ENCODE assay signal across 12 cellular contexts in the genomic region with DNA sequence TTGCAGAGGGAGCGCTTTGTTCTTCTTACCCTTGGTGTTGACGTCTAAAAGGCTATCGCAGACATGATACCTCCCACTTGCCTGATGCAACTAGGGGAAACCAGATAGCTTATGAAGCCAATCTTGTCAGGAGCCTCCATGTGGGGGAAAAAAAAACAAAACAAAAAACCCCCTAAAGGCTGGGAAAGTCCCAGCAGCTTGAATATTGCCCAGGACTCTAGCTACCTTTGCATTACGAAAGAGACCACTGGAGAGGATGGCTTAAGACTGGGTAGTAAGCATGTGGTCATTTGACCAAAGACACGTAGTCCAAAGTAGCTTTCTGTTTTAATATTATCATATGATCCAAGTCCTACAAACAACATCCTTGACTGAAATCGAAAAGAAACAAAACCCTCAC.
DNase-seq lines count a peak whose midpoint lies in the region; ATAC-seq and TF ChIP-seq lines count a peak whose summit lies in the region.
"Had no signal": no experiment of that assay in that cellular context is flagged by ENCODE, and none has a peak within 500 bp of the region (broad histone marks: within the 10 kb centered on the region; RNA-seq: fewer than 3 reads in every experiment).

No MANE protein-coding gene starts in this region.

- DNase-seq in amniotic epithelial cell (ENCODE audit: low read depth) (peak; percentile 38), gastrocnemius medialis (no peak), ecto neural progenitor cell (ENCODE audit: low spot score) (no peak), RKO (ENCODE audit: low spot score) (no peak), NCI-H82 (lab: John Stamatoyannopoulos, UW) (no peak)
- DNase-seq: activated CD4-positive, CD25-positive, alpha-beta regulatory T cell; activated effector memory CD4-positive, alpha-beta T cell treated with anti-CD3 and anti-CD28 coated beads, Interleukin-2, amount 50 U/mL, for 16 hours; mammary epithelial cell; uterus had no signal

- no peak overlapping the region for H3K27ac ChIP-seq in gastrocnemius medialis
- H3K27ac ChIP-seq: uterus had no signal

- H3K36me3 ChIP-seq in gastrocnemius medialis: no peaks in the 10 kb centered on the region
- H3K36me3 ChIP-seq: uterus had no signal

- in situ Hi-C loops in gastrocnemius medialis (cut with MboI; ENCODE audit: low sequenced_read_pairs in 4 of 4): no loop called here

- H3K4me1 ChIP-seq in gastrocnemius medialis: no peaks in the 10 kb centered on the region
- H3K4me1 ChIP-seq: uterus had no signal

- no peak for TF ChIP-seq CTCF in gastrocnemius medialis (IDR thresholded peaks at IDR 0.05 in 4 of 5, conservative IDR thresholded peaks at IDR 0.05 in 1 of 5)

- no peak overlapping the region for H3K4me3 ChIP-seq in gastrocnemius medialis
- H3K4me3 ChIP-seq: uterus had no signal

- no peaks in the 10 kb centered on the region for H3K9me3 ChIP-seq in gastrocnemius medialis
- H3K9me3 ChIP-seq: uterus had no signal

- no peak for TF ChIP-seq POLR2A in gastrocnemius medialis (IDR thresholded peaks at IDR 0.05)

- H3K27me3 ChIP-seq in gastrocnemius medialis: no peaks in the 10 kb centered on the region
- H3K27me3 ChIP-seq: uterus had no signal

- ATAC-seq in GM18861 (IDR thresholded peaks at IDR 0.05; ENCODE audit: unreplicated experiment) (peak; percentile 89), GM21447 (IDR thresholded peaks at IDR 0.05; ENCODE audit: unreplicated experiment) (peak; percentile 75), HG03095 (IDR thresholded peaks at IDR 0.05; ENCODE audit: unreplicated experiment) (peak; percentile 90), gastrocnemius medialis (no peak)

- intact Hi-C loops in gastrocnemius medialis (cut with DNase I; ENCODE audit: low total_unique reads): no loop called here

Comparison
In these comparisons a context has a peak if more than half of its experiments do, and no peak if none do; other contexts are left out.
1. ATAC-seq: peak in GM18861 (single experiment), GM21447 (single experiment) and HG03095 (single experiment); none in gastrocnemius medialis (0 of 2).